In genomic region chr3:66536791-66537190, GRCh38 we compare ENCODE assay signal across 34 cellular contexts.
"Had no signal": no experiment of that assay in that cellular context is flagged by ENCODE, and none has a peak within 500 bp of the region (broad histone marks: within the 10 kb centered on the region; RNA-seq: fewer than 3 reads in every experiment).

No MANE protein-coding gene starts in this region.

- DNase-seq: Karpas-422, Kasumi-1, MG63, MM.1S, MV-4-11, NCI-H1048, NCI-H1092, NCI-H1092 treated with DMSO at 0.1 percent for 48 hours, NCI-H1105, NCI-H1105 treated with DMSO at 0.1 percent for 48 hours, NCI-H1417, NCI-H1417 treated with DMSO at 0.1 percent for 48 hours, NCI-H1436, NCI-H1436 treated with DMSO at 0.1 percent for 48 hours, NCI-H146, NCI-H1694, NCI-H1694 treated with DMSO at 0.1 percent for 48 hours, NCI-H187, NCI-H187 treated with DMSO at 0.1 percent for 48 hours, NCI-H1930, NCI-H2029, NCI-H2029 treated with DMSO at 0.1 percent for 48 hours, NCI-H2081, NCI-H2081 treated with DMSO at 0.1 percent for 48 hours, NCI-H2107, NCI-H2171, NCI-H2171 treated with DMSO at 0.1 percent for 48 hours, NCI-H2227 treated with DMSO at 0.1 percent for 48 hours, NCI-H226, NCI-H345, NCI-H446, NCI-H446 treated with DMSO at 0.1 percent for 48 hours, NCI-H510A, NCI-H510A treated with DMSO at 0.1 percent for 48 hours had no signal

- H3K27me3 ChIP-seq: MG63 had no signal

- H3K36me3 ChIP-seq: MG63 had no signal

- H3K9me3 ChIP-seq: MG63 had no signal

- H3K4me3 ChIP-seq: MG63 had no signal
